8 cellular contexts compared by ENCODE assay signal in genomic region chr4:47010347-47011188, GRCh38. TPM values are rescaled to one million over a fixed set of nuclear protein-coding genes. Genes with fewer than 3 reads are reported as not detected.
DNase-seq lines count a peak whose midpoint lies in the region; ATAC-seq, FAIRE-seq and TF ChIP-seq lines count a peak whose summit lies in the region.

No MANE protein-coding gene starts in this region.

- H3K9ac ChIP-seq in kidney (ENCODE audit: low read length in 2 of 2), result no peak overlapping the region

- TF ChIP-seq CTCF in kidney (IDR thresholded peaks at IDR 0.05; ENCODE audit: borderline replicate concordance, extremely low read depth, insufficient read depth), result no peak

- ATAC-seq in GM18861 (IDR thresholded peaks at IDR 0.05; ENCODE audit: unreplicated experiment), result peak; percentile 91
- peak; percentile 93 for ATAC-seq in GM21619 (IDR thresholded peaks at IDR 0.05; ENCODE audit: unreplicated experiment)
- peak; percentile 88 for ATAC-seq in HG03575 (IDR thresholded peaks at IDR 0.05; ENCODE audit: extremely low read depth, insufficient number of reproducible peaks, low FRiP score, unreplicated experiment)

- DNase-seq in kidney (no peak), SW 1271 (lab: John Stamatoyannopoulos, UW) (no peak), epidermal melanocyte (ENCODE audit: insufficient read length, low spot score) (no peak), NCI-H146 (lab: John Stamatoyannopoulos, UW) (no peak)
- DNase-seq in stimulated activated CD4-positive, alpha-beta T cell treated with anti-CD3 and anti-CD28 coated beads, Interleukin-12 subunit alpha, Interleukin-12 subunit beta, amount 100 ng/mL, for 4 hours, result no peak

- no peaks in the 10 kb centered on the region for H3K9me3 ChIP-seq in kidney (ENCODE audit: control insufficient read depth in 1 of 2, low read length in 2 of 2)

- intact Hi-C loops in kidney (cut with DNase I), result no loop called here

- H3K4me3 ChIP-seq in kidney (ENCODE audit: low read length in 2 of 2), result peak overlapping the region; percentile 36 to 40

- no peaks in the 10 kb centered on the region for H3K4me1 ChIP-seq in kidney (ENCODE audit: control insufficient read depth in 1 of 2, insufficient read depth in 1 of 2, low read depth in 1 of 2, low read length in 2 of 2)

- no peak overlapping the region for H3K27ac ChIP-seq in kidney (ENCODE audit: low read depth in 2 of 2, low read length in 2 of 2)

- FAIRE-seq in kidney (lab: Jason Lieb, UNC), result no peak

- no peaks in the 10 kb centered on the region for H3K36me3 ChIP-seq in kidney (ENCODE audit: control insufficient read depth in 1 of 2, insufficient read depth in 2 of 2, low read length in 2 of 2)

RNA-seq across cellular contexts. Expression of gene GABRA4, which starts 17.2 kb away (rescaled TPM):
- 0.19 TPM for total RNA-seq in kidney
- 0.17 TPM for polyA plus RNA-seq in kidney (ENCODE audit: insufficient read depth, low read depth, low replicate concordance)

RNA-seq across cellular contexts. Expression of gene GABRB1, which starts 20.8 kb away (rescaled TPM):
- total RNA-seq in kidney, result 0.79 TPM
- 0.82 TPM for polyA plus RNA-seq in kidney (ENCODE audit: insufficient read depth, low read depth, low replicate concordance)
